ENCODE assay signal across 8 cellular contexts in the genomic region with DNA sequence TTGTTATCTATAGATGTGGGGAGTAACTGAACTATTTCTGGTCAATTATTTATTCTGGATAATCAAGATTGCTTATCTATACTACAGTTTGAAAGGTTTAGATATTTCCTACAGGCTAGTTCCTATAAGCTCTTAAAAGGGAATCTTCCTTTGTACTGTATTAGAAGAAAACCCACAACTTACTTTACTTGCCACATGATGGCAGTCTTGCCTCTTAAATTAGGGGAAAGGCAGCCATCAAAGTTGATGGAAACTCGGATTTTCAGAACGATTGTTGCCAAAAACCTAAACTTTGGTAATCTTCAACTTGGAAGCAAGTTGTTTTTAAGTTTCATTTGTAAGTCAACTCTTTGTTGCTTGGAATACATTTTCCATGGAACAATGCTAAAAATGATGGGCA.
A peak's percentile ranks its signal among the peaks of the same experiment; 100 is the strongest.
DNase-seq lines count a peak whose midpoint lies in the region; ATAC-seq, FAIRE-seq and TF ChIP-seq lines count a peak whose summit lies in the region.
"Not testable (repeated sequence)": the region's sequence is repeated elsewhere in the genome, so short reads cannot be mapped to it uniquely, and the experiment has no call there.

No MANE protein-coding gene starts in this region.

- H3K36me3 ChIP-seq in H1 (ENCODE audit: control insufficient read depth in 2 of 4, insufficient read depth in 4 of 4, low read length in 3 of 4); kidney (ENCODE audit: control insufficient read depth in 1 of 2, insufficient read depth in 2 of 2, low read length in 2 of 2): not testable (repeated sequence)
- peaks cover 0 to 16% of the 10 kb centered on the region in 2 donors for H3K36me3 ChIP-seq in psoas muscle (ENCODE audit: insufficient read depth in 1 of 2, low read depth in 1 of 2)

- H3K4me1 ChIP-seq in H1 (replicated peaks in 1 of 4; ENCODE audit: control insufficient read depth in 3 of 4, insufficient read depth in 4 of 4, low read length in 3 of 4); kidney (ENCODE audit: control insufficient read depth in 1 of 2, insufficient read depth in 1 of 2, low read depth in 1 of 2, low read length in 2 of 2): not testable (repeated sequence)
- peaks cover 12% of the 10 kb centered on the region for H3K4me1 ChIP-seq in psoas muscle

- peak; percentile 51 to 57 for TF ChIP-seq RAD21 in H1 (IDR thresholded peaks at IDR 0.05 in 1 of 2, conservative IDR thresholded peaks at IDR 0.05 in 1 of 2; ENCODE audit: low read depth in 2 of 2, low read length in 2 of 2)

- not testable (repeated sequence) for H3K27me3 Mint-ChIP-seq in activated CD4-positive, alpha-beta T cell treated with anti-CD3 and anti-CD28 coated beads, Interleukin-2, amount 10 ng/mL, durations not matched to agents 7 days and 5 days

- H3K27ac Mint-ChIP-seq in activated CD4-positive, alpha-beta T cell treated with anti-CD3 and anti-CD28 coated beads, Interleukin-2, amount 10 ng/mL, durations not matched to agents 7 days and 5 days = not testable (repeated sequence)

- not testable (repeated sequence) for H4K5ac ChIP-seq in H1 (ENCODE audit: insufficient read length, low read depth, low read length)

- not testable (repeated sequence) for H3K27me3 ChIP-seq in H1 (replicated peaks in 1 of 4; ENCODE audit: control insufficient read depth in 3 of 4, extremely low read depth in 1 of 4, insufficient read depth in 3 of 4, low read length in 3 of 4); psoas muscle (ENCODE audit: insufficient read depth in 3 of 3, low read length in 2 of 3)

- H3K4ac ChIP-seq in H1 (replicated peaks; ENCODE audit: insufficient read length, low read depth, low read length) = not testable (repeated sequence)

- not testable (repeated sequence) for H2BK20ac ChIP-seq in H1 (ENCODE audit: low read length)

- POLR2A ChIA-PET in activated CD4-positive, alpha-beta T cell treated with anti-CD3 and anti-CD28 coated beads, Interleukin-2, amount 10 ng/mL, durations not matched to agents 7 days and 5 days (lab: Charles Lee); H1 (lab: Charles Lee; ENCODE audit: partially characterized antibody): not testable (repeated sequence)

- intact Hi-C loops in kidney (cut with DNase I); psoas muscle (cut with DNase I): not testable (repeated sequence)

- H3K9ac ChIP-seq in H1 (replicated peaks in 1 of 4; ENCODE audit: extremely low read depth in 1 of 4, low read depth in 3 of 4, low read length in 3 of 4); kidney (ENCODE audit: low read length in 2 of 2): not testable (repeated sequence)

- FAIRE-seq in H1 (lab: Jason Lieb, UNC) = peak; percentile 98
- FAIRE-seq in kidney (lab: Jason Lieb, UNC) = peak; percentile 99

- H4K8ac ChIP-seq in H1 (ENCODE audit: extremely low read depth, insufficient read depth, low read length) = not testable (repeated sequence)

- not testable (repeated sequence) for H3K27ac ChIP-seq in H1 (ENCODE audit: low read depth, low read length); kidney (ENCODE audit: low read depth in 2 of 2, low read length in 2 of 2); psoas muscle

- H3K18ac ChIP-seq in H1 (ENCODE audit: extremely low read depth, low read length) = not testable (repeated sequence)

- H3K4me1 Mint-ChIP-seq in activated CD4-positive, alpha-beta T cell treated with anti-CD3 and anti-CD28 coated beads, Interleukin-2, amount 10 ng/mL, durations not matched to agents 7 days and 5 days = not testable (repeated sequence)

- not testable (repeated sequence) for H3K23me2 ChIP-seq in H1 (ENCODE audit: low read depth, low read length)

- H3K23ac ChIP-seq in H1 (ENCODE audit: insufficient read length) = not testable (repeated sequence)

- not testable (repeated sequence) for H2BK12ac ChIP-seq in H1 (ENCODE audit: low read depth, low read length)

- peak; percentile 74 for ATAC-seq in GM18858 (IDR thresholded peaks at IDR 0.05; ENCODE audit: unreplicated experiment)
- ATAC-seq in HG03571 (IDR thresholded peaks at IDR 0.05; ENCODE audit: unreplicated experiment) = peak; percentile 74
- peak in 1 of 4 donors; percentile 70 for ATAC-seq in psoas muscle

- H3K9me3 Mint-ChIP-seq in activated CD4-positive, alpha-beta T cell treated with anti-CD3 and anti-CD28 coated beads, Interleukin-2, amount 10 ng/mL, durations not matched to agents 7 days and 5 days = not testable (repeated sequence)

- not testable (repeated sequence) for DNase-seq in AG09309 (ENCODE audit: low read depth); H1 (ENCODE audit: low read depth in 1 of 2, low spot score in 2 of 2); kidney; psoas muscle
- DNase-seq in NCI-H82 (lab: John Stamatoyannopoulos, UW) = peak; percentile 29
- peak; percentile 46 for DNase-seq in activated CD4-positive, alpha-beta T cell treated with anti-CD3 and anti-CD28 coated beads, Interleukin-2, amount 10 ng/mL, durations not matched to agents 7 days and 5 days

- H3K4me3 Mint-ChIP-seq in activated CD4-positive, alpha-beta T cell treated with anti-CD3 and anti-CD28 coated beads, Interleukin-2, amount 10 ng/mL, durations not matched to agents 7 days and 5 days = not testable (repeated sequence)

- not testable (repeated sequence) for TF ChIP-seq EP300 in H1 (IDR thresholded peaks at IDR 0.05; ENCODE audit: borderline replicate concordance in 1 of 2, low read depth in 2 of 2, low read length in 2 of 2)

- H3K4me3 ChIP-seq in AG09309 (ENCODE audit: control insufficient read depth, low read depth, low read length); H1 (ENCODE audit: extremely low read depth in 1 of 4, insufficient read depth in 2 of 4, low read depth in 3 of 4, low read length in 4 of 4); kidney (ENCODE audit: low read length in 2 of 2); psoas muscle: not testable (repeated sequence)

- not testable (repeated sequence) for TF ChIP-seq POLR2A in H1 (IDR thresholded peaks at IDR 0.05; ENCODE audit: control extremely low read depth in 1 of 2, low read depth in 2 of 2, low read length in 2 of 2)

- H3K36me3 Mint-ChIP-seq in activated CD4-positive, alpha-beta T cell treated with anti-CD3 and anti-CD28 coated beads, Interleukin-2, amount 10 ng/mL, durations not matched to agents 7 days and 5 days (ENCODE audit: low read depth) = not testable (repeated sequence)

- not testable (repeated sequence) for H2AK5ac ChIP-seq in H1 (ENCODE audit: low read depth, low read length)

- 47% methylated on average over 2 of the region's 2 CpGs; no CpG with 5 or more reads in 1 of the 2 experiments for WGBS in H1 (ENCODE audit: extremely low coverage in 1 of 2, insufficient coverage in 1 of 2, insufficient read length in 1 of 2, insufficient replicate concordance in 2 of 2, low coverage in 1 of 2, low lambda C conversion rate in 2 of 2, missing lambda C conversion rate in 1 of 2), 2 experiments
- WGBS in psoas muscle, 3 donors = 4 to 8% (median 7%) methylated on average over 2 of the region's 2 CpGs

- CTCF ChIA-PET in activated CD4-positive, alpha-beta T cell treated with anti-CD3 and anti-CD28 coated beads, Interleukin-2, amount 10 ng/mL, durations not matched to agents 7 days and 5 days (lab: Charles Lee) = not testable (repeated sequence)
- CTCF ChIA-PET in H1 (lab: Charles Lee; ENCODE audit: partially characterized antibody) = interaction anchor here (0.6 to 2.7 kb wide), 8 partner anchors 40 to 457 kb away, joined by 3 to 15 read pairs (median 4); no protein-coding TSS in a partner anchor

- H3K56ac ChIP-seq in H1 (replicated peaks; ENCODE audit: insufficient read length, low read depth, low read length) = not testable (repeated sequence)

- H4K20me1 ChIP-seq in H1 (replicated peaks in 1 of 2; ENCODE audit: control insufficient read depth in 1 of 2, insufficient read depth in 2 of 2, low read length in 2 of 2) = not testable (repeated sequence)

- not testable (repeated sequence) for H2BK15ac ChIP-seq in H1 (ENCODE audit: low read length)

- not testable (repeated sequence) for H3K4me2 ChIP-seq in H1 (ENCODE audit: insufficient read depth in 1 of 2, low read depth in 2 of 2, low read length in 2 of 2)

- H2AFZ ChIP-seq in H1 (ENCODE audit: low read length) = not testable (repeated sequence)

- not testable (repeated sequence) for H3K79me2 ChIP-seq in H1 (ENCODE audit: control insufficient read depth in 1 of 2, insufficient read depth in 2 of 2, low read length in 2 of 2)

- peak; percentile 35 for TF ChIP-seq CTCF in AG09309 (IDR thresholded peaks at IDR 0.05; ENCODE audit: control insufficient read depth, insufficient read depth, low read depth, low read length, missing control alignments)
- peak in 2 of 3 experiments; percentile 14 to 20; a peak in 2 of 4 replicates for TF ChIP-seq CTCF in H1 (IDR thresholded peaks at IDR 0.05; ENCODE audit: control extremely low read depth in 1 of 3, insufficient read depth in 1 of 3, low read depth in 1 of 3, low read length in 3 of 3)
- TF ChIP-seq CTCF in kidney (IDR thresholded peaks at IDR 0.05; ENCODE audit: borderline replicate concordance, extremely low read depth, insufficient read depth) = not testable (repeated sequence)
- TF ChIP-seq CTCF in psoas muscle (IDR thresholded peaks at IDR 0.05) = peak; percentile 49

- H3K14ac ChIP-seq in H1 (ENCODE audit: insufficient read length) = not testable (repeated sequence)

- not testable (repeated sequence) for H2BK5ac ChIP-seq in H1 (ENCODE audit: low read depth, low read length)

- H2BK120ac ChIP-seq in H1 (replicated peaks; ENCODE audit: low read depth, low read length) = not testable (repeated sequence)

- H3K79me1 ChIP-seq in H1 (ENCODE audit: low read depth, low read length) = not testable (repeated sequence)

- not testable (repeated sequence) for H4K91ac ChIP-seq in H1 (replicated peaks; ENCODE audit: insufficient read length, low read length)

- H3K9me3 ChIP-seq in H1 (ENCODE audit: insufficient read depth in 2 of 2, low read depth in 1 of 2, low read length in 1 of 2); kidney (ENCODE audit: control insufficient read depth in 1 of 2, low read length in 2 of 2); psoas muscle: not testable (repeated sequence)
